In genomic region chr22:20980938-20981722, GRCh38 we compare ENCODE assay signal across 8 cellular contexts. TPM values are rescaled to one million over a fixed set of nuclear protein-coding genes. Genes with fewer than 3 reads are reported as not detected.
DNase-seq lines count a peak whose midpoint lies in the region; ATAC-seq and TF ChIP-seq lines count a peak whose summit lies in the region.

No MANE protein-coding gene starts in this region.

- peak overlapping the region; percentile 92 for H2AFZ ChIP-seq in fibroblast of lung (ENCODE audit: low read length)

- H3K27me3 ChIP-seq in fibroblast of lung (ENCODE audit: control insufficient read depth, insufficient read depth, low read length) (no peaks in the 10 kb centered on the region), rectal smooth muscle tissue (ENCODE audit: control insufficient read depth, insufficient read depth, low read length) (no peaks in the 10 kb centered on the region)

- H3K9ac ChIP-seq in SK-N-MC (ENCODE audit: insufficient read length) (peak overlapping the region; percentile 96), fibroblast of lung (ENCODE audit: insufficient read depth, low read length) (peak overlapping the region; percentile 91), rectal smooth muscle tissue (ENCODE audit: low read length) (peak overlapping the region; percentile 39)

- H3K9me3 ChIP-seq in SK-N-MC (ENCODE audit: low read depth, low read length) (peaks cover 7% of the 10 kb centered on the region; the same call in 1 of the 2 replicates), fibroblast of lung (ENCODE audit: control insufficient read depth, insufficient read depth, low read depth, low read length) (peaks cover 2% of the 10 kb centered on the region)

- H4K20me1 ChIP-seq in fibroblast of lung (ENCODE audit: control insufficient read depth, extremely low read depth, insufficient read depth, low read length): no peaks in the 10 kb centered on the region

- ATAC-seq in GM21825 (IDR thresholded peaks at IDR 0.05; ENCODE audit: unreplicated experiment): no peak

- peaks cover 15% of the 10 kb centered on the region for H3K79me2 ChIP-seq in fibroblast of lung (ENCODE audit: control insufficient read depth, insufficient read depth, low read length)

- H3K27ac ChIP-seq in SK-N-MC (peak overlapping the region; percentile 69; the same call in 1 of the 2 replicates), fibroblast of lung (ENCODE audit: insufficient read depth, low read length) (peak overlapping the region; percentile 87), rectal smooth muscle tissue (ENCODE audit: low read depth, low read length) (peak overlapping the region; percentile 81)

- H3K4me3 ChIP-seq in GM12865 (ENCODE audit: low read depth, low read length): peak overlapping the region; percentile 75
- H3K4me3 ChIP-seq in SK-N-MC: peak overlapping the region; percentile 88
- peak overlapping the region; percentile 82 to 98 (median 90) for H3K4me3 ChIP-seq in fibroblast of lung (replicated peaks in 1 of 4; ENCODE audit: control extremely low read depth in 1 of 4, insufficient read depth in 1 of 4, low read depth in 3 of 4, low read length in 4 of 4)
- peak overlapping the region; percentile 90 for H3K4me3 ChIP-seq in rectal smooth muscle tissue (ENCODE audit: low read length)

- peak overlapping the region; percentile 96 for H3K4me2 ChIP-seq in fibroblast of lung (ENCODE audit: extremely low read depth, insufficient read depth, low read length)

- DNase-seq in GM12865 (ENCODE audit: low read depth): no peak
- DNase-seq in SK-N-MC (ENCODE audit: low read depth, low spot score): no peak
- DNase-seq in fibroblast of lung (ENCODE audit: low read depth in 2 of 2): no peak
- DNase-seq in NCI-H774 (lab: John Stamatoyannopoulos, UW): no peak
- no peak for DNase-seq in SIG-M5 (lab: John Stamatoyannopoulos, UW)
- no peak for DNase-seq in NCI-H2196 treated with DMSO at 0.1 percent for 48 hours (lab: John Stamatoyannopoulos, UW; ENCODE audit: unreplicated experiment)

- TF ChIP-seq CTCF in GM12865 (IDR thresholded peaks at IDR 0.05; ENCODE audit: insufficient read depth, low read depth, low read length, missing control alignments) (no peak), fibroblast of lung (conservative IDR thresholded peaks at IDR 0.05 in 1 of 2, IDR thresholded peaks at IDR 0.05 in 1 of 2; ENCODE audit: low read depth in 1 of 2, low read length in 2 of 2) (no peak)

- H3K36me3 ChIP-seq in SK-N-MC (ENCODE audit: insufficient read depth, low read length): peaks cover 4% of the 10 kb centered on the region
- peaks cover 4% of the 10 kb centered on the region for H3K36me3 ChIP-seq in fibroblast of lung (ENCODE audit: control insufficient read depth, insufficient read depth, low read length)
- H3K36me3 ChIP-seq in rectal smooth muscle tissue (ENCODE audit: control insufficient read depth, insufficient read depth, low read length): peaks cover 11% of the 10 kb centered on the region

- peaks cover 11% of the 10 kb centered on the region for H3K4me1 ChIP-seq in fibroblast of lung (ENCODE audit: control insufficient read depth, extremely low read depth, insufficient read depth, low read length)
- peaks cover 19% of the 10 kb centered on the region for H3K4me1 ChIP-seq in rectal smooth muscle tissue (ENCODE audit: control insufficient read depth, insufficient read depth, low read length)

RNA-seq across cellular contexts. Expression of gene LZTR1, which starts 1.0 kb away (rescaled TPM):
- 51.9 and 75.8 TPM in 2 replicates for total RNA-seq in fibroblast of lung
- polyA plus RNA-seq in fibroblast of lung: 25.1 and 27.4 TPM in 2 replicates
- 30.9 and 31.8 TPM in 2 replicates for polyA plus RNA-seq in fibroblast of lung (2012)
- polyA minus RNA-seq in fibroblast of lung (ENCODE audit: low replicate concordance): 129 and 153 TPM in 2 replicates

RNA-seq across cellular contexts. Expression of gene AIFM3, which starts 14.1 kb away (rescaled TPM):
- 1.3 and 2.0 TPM in 2 replicates for total RNA-seq in fibroblast of lung
- polyA plus RNA-seq in fibroblast of lung: 0.14 and 0.15 TPM in 2 replicates
- 0.10 and 0.55 TPM in 2 replicates for polyA plus RNA-seq in fibroblast of lung (2012)
- polyA minus RNA-seq in fibroblast of lung (ENCODE audit: low replicate concordance): 0.52 and 1.4 TPM in 2 replicates

RNA-seq across cellular contexts. Expression of gene THAP7, which starts 20.8 kb away (rescaled TPM):
- total RNA-seq in fibroblast of lung: 25.9 and 26.3 TPM in 2 replicates
- 15.7 and 15.8 TPM in 2 replicates for polyA plus RNA-seq in fibroblast of lung
- polyA plus RNA-seq in fibroblast of lung (2012): 19.7 and 22.0 TPM in 2 replicates
- polyA minus RNA-seq in fibroblast of lung (ENCODE audit: low replicate concordance): 9.0 and 9.9 TPM in 2 replicates

RNA-seq across cellular contexts. Expression of gene P2RX6, which starts 33.8 kb away (rescaled TPM):
- 4.6 and 17.8 TPM in 2 replicates for total RNA-seq in fibroblast of lung
- polyA plus RNA-seq in fibroblast of lung: 0.84 and 3.6 TPM in 2 replicates
- 1.9 and 6.0 TPM in 2 replicates for polyA plus RNA-seq in fibroblast of lung (2012)
- 4.1 and 8.2 TPM in 2 replicates for polyA minus RNA-seq in fibroblast of lung (ENCODE audit: low replicate concordance)

RNA-seq across cellular contexts. Expression of gene SLC7A4, which starts 51.2 kb away (rescaled TPM):
- total RNA-seq in fibroblast of lung: 0.26 and 0.83 TPM in 2 replicates
- polyA plus RNA-seq in fibroblast of lung: 0.08 and 0.92 TPM in 2 replicates
- 0.28 and 2.5 TPM in 2 replicates for polyA plus RNA-seq in fibroblast of lung (2012)
- polyA minus RNA-seq in fibroblast of lung (ENCODE audit: low replicate concordance): 8.4 TPM in 1 of 2 replicates, not detected in the other

Comparison
In these comparisons a context has a peak if more than half of its experiments do, and no peak if none do; other contexts are left out.
1. H3K9ac ChIP-seq: peak in every context shown above with its lines; median percentile 96 in SK-N-MC; 91 in fibroblast of lung; 39 in rectal smooth muscle tissue.